2 cellular contexts compared by ENCODE assay signal in the genomic region with DNA sequence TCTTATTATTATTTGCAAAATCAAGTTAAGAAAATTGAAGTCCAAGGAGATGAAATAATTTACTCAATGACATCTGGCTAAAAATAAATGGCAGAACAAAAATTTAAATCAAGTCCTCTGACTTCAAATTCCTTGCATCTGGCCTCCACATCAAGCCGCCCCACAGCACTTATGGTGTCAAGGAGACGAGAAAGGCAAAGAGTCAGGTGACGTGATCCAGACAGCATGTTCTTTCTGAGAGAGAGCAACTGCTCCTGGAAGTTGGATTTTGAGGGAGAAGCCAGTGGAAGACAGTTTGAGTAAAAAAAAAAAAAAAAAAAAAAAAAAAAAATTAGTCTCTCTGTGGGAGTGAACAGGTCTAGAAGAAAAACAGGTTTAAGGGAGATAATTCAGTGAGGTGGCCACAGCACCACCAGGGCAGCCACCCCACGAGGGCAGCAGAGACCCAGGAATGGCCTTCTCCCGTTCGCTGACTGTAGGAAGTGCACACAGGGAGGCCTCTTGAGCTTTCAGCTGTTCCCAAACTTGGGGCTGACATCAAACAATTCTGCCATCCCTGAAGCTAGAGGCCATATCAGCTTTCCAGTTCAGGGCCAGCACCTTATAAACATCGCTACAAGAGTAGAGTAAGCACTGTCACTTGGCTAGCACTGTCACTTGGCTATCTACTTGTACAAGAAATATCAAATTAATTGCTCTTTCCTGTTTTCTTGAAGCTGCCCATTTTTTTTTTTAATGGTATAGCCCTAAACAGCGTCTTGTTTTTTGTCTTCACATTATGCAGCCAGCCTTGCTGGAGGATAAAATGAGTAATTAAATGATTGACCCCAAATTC.
TF ChIP-seq lines count a peak whose summit lies in the region.

No MANE protein-coding gene starts in this region.

TF ChIP-seq in HEK293T, 16 proteins besides CTCF, POLR2A, EP300 and RAD21:
- TF ChIP-seq ZNF384 (IDR thresholded peaks at IDR 0.05) (peak; percentile 51; the same call in 1 of the 2 replicates), FOXK2 (IDR thresholded peaks at IDR 0.05) (no peak)

TF ChIP-seq in endothelial cell of umbilical vein, 7 proteins besides CTCF, POLR2A, EP300 and RAD21:
- TF ChIP-seq POLR2AphosphoS5 (IDR thresholded peaks at IDR 0.05; ENCODE audit: insufficient read depth, low read depth, low read length) (no peak), JUN (IDR thresholded peaks at IDR 0.05; ENCODE audit: borderline replicate concordance, insufficient read depth, insufficient read length, low read depth) (no peak), MYC (IDR thresholded peaks at IDR 0.05; ENCODE audit: low read depth, low read length) (no peak), EZH2 (IDR thresholded peaks at IDR 0.05; ENCODE audit: borderline replicate concordance, low read depth, low read length, severe bottlenecking) (no peak), FOS (IDR thresholded peaks at IDR 0.05; ENCODE audit: borderline replicate concordance, insufficient read depth, low read length) (no peak), GATA2 (IDR thresholded peaks at IDR 0.05; ENCODE audit: insufficient read depth, insufficient read length, low read depth, low read length) (no peak)
- TF ChIP-seq, protein P1, sequence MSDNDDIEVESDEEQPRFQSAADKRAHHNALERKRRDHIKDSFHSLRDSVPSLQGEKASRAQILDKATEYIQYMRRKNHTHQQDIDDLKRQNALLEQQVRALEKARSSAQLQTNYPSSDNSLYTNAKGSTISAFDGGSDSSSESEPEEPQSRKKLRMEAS (IDR thresholded peaks at IDR 0.05; ENCODE audit: insufficient read depth, insufficient read length), result no peak
